ENCODE assay signal across 25 cellular contexts in the genomic region with DNA sequence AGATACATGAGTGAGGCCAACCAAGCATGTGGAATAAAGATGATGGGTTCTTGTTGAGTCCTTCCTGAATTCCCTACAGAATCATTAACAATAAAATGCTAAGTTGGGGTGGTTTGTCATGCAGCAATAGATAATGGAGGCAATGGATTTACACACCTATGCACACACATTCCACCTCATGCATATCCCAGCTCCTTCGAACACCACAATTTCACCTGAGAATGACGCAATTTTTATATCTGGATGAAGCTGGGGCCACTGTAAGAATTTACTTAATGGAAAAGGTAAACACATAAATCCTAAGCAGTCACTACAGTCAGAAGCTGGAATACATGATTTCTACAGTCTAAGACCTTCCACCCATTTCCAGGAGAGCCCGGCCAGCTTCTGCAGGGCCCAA. TPM values are rescaled to one million over a fixed set of nuclear protein-coding genes. Genes with fewer than 3 reads are reported as not detected.
DNase-seq lines count a peak whose midpoint lies in the region; ATAC-seq and TF ChIP-seq lines count a peak whose summit lies in the region.
"Had no signal": no experiment of that assay in that cellular context is flagged by ENCODE, and none has a peak within 500 bp of the region (broad histone marks: within the 10 kb centered on the region; RNA-seq: fewer than 3 reads in every experiment).

No MANE protein-coding gene starts in this region.

- peaks cover 30% of the 10 kb centered on the region for H3K4me1 ChIP-seq in CD8-positive, alpha-beta memory T cell (ENCODE audit: insufficient read depth, low read length)
- H3K4me1 ChIP-seq: BE2C had no signal

- no peak overlapping the region for H3K4me3 ChIP-seq in CD8-positive, alpha-beta memory T cell (ENCODE audit: low read length)
- H3K4me3 ChIP-seq: A549, GM12878, GM23248 had no signal

- POLR2A ChIA-PET in CD8-positive, alpha-beta memory T cell (lab: Charles Lee) = no interaction called here

- no peak overlapping the region for H3K4me3 Mint-ChIP-seq in activated T-cell treated with anti-CD3 and anti-CD28 coated beads, Interleukin-2, amount 50 U/mL, for 72 hours
- no peak overlapping the region for H3K4me3 Mint-ChIP-seq in CD8-positive, alpha-beta memory T cell
- no peak overlapping the region for H3K4me3 Mint-ChIP-seq in activated T-helper 17 cell treated with anti-CD3 and anti-CD28 coated beads, Interleukin-2, amount 50 U/mL, for 72 hours
- no peak overlapping the region for H3K4me3 Mint-ChIP-seq in immature natural killer cell
- H3K4me3 Mint-ChIP-seq: CD14-positive monocyte; CD4-positive, alpha-beta T cell had no signal

- H3K27me3 Mint-ChIP-seq in activated T-cell treated with anti-CD3 and anti-CD28 coated beads, Interleukin-2, amount 50 U/mL, for 72 hours (ENCODE audit: low read depth) = no peaks in the 10 kb centered on the region
- H3K27me3 Mint-ChIP-seq in CD8-positive, alpha-beta memory T cell = no peaks in the 10 kb centered on the region
- H3K27me3 Mint-ChIP-seq in activated T-helper 17 cell treated with anti-CD3 and anti-CD28 coated beads, Interleukin-2, amount 50 U/mL, for 72 hours = no peaks in the 10 kb centered on the region
- H3K27me3 Mint-ChIP-seq in immature natural killer cell (ENCODE audit: low read depth in 3 of 3) = peaks cover 4 to 12% (median 11%) of the 10 kb centered on the region in 3 donors
- H3K27me3 Mint-ChIP-seq: CD4-positive, alpha-beta T cell had no signal

- peaks cover 14% of the 10 kb centered on the region for H3K9me3 ChIP-seq in CD8-positive, alpha-beta memory T cell (ENCODE audit: low read length)
- H3K9me3 ChIP-seq: BE2C had no signal

- H3K36me3 Mint-ChIP-seq in activated T-cell treated with anti-CD3 and anti-CD28 coated beads, Interleukin-2, amount 50 U/mL, for 72 hours (ENCODE audit: insufficient read depth in 2 of 2) = peaks cover 32 to 57% of the 10 kb centered on the region in 2 donors
- H3K36me3 Mint-ChIP-seq in CD8-positive, alpha-beta memory T cell = peaks cover 58 to 88% (median 70%) of the 10 kb centered on the region in 3 donors
- H3K36me3 Mint-ChIP-seq in activated T-helper 17 cell treated with anti-CD3 and anti-CD28 coated beads, Interleukin-2, amount 50 U/mL, for 72 hours (ENCODE audit: low read depth) = peaks cover 97% of the 10 kb centered on the region
- peaks cover 65 to 73% (median 65%) of the 10 kb centered on the region in 3 donors for H3K36me3 Mint-ChIP-seq in immature natural killer cell

- no peak for DNase-seq in activated T-cell treated with anti-CD3 and anti-CD28 coated beads, Interleukin-2, amount 50 U/mL, for 72 hours
- no peak for DNase-seq in activated T-cell treated with anti-CD3 and anti-CD28 coated beads for 4 hours
- DNase-seq in CD8-positive, alpha-beta memory T cell = no peak
- DNase-seq in immature natural killer cell = no peak
- DNase-seq in medulla oblongata (ENCODE audit: extremely low spot score) = no peak
- DNase-seq: 8988T; ACHN; AML-193; BE2C; Calu3; CD4-positive, alpha-beta T cell; COR-L47; DMS53; DMS79 treated with DMSO at 0.1 percent for 48 hours; GF-D8; GM23248; H7; HCEC 1CT had no signal

- H3K4me1 Mint-ChIP-seq in activated T-cell treated with anti-CD3 and anti-CD28 coated beads, Interleukin-2, amount 50 U/mL, for 72 hours (ENCODE audit: low read depth) = peaks cover 27% of the 10 kb centered on the region
- H3K4me1 Mint-ChIP-seq in CD8-positive, alpha-beta memory T cell = peaks cover 0 to 34% (median 31%) of the 10 kb centered on the region in 3 donors
- peaks cover 30% of the 10 kb centered on the region for H3K4me1 Mint-ChIP-seq in activated T-helper 17 cell treated with anti-CD3 and anti-CD28 coated beads, Interleukin-2, amount 50 U/mL, for 72 hours
- H3K4me1 Mint-ChIP-seq in immature natural killer cell = peaks cover 36 to 48% of the 10 kb centered on the region in 2 donors

- H3K27ac Mint-ChIP-seq in activated T-cell treated with anti-CD3 and anti-CD28 coated beads, Interleukin-2, amount 50 U/mL, for 72 hours = peak overlapping the region; percentile 2
- peak overlapping the region in 5 of 8 donors; percentile 42 to 97 (median 65) for H3K27ac Mint-ChIP-seq in CD8-positive, alpha-beta memory T cell
- peak overlapping the region; percentile 6 for H3K27ac Mint-ChIP-seq in activated T-helper 17 cell treated with anti-CD3 and anti-CD28 coated beads, Interleukin-2, amount 50 U/mL, for 72 hours
- H3K27ac Mint-ChIP-seq in immature natural killer cell = peak overlapping the region in 4 of 6 donors; percentile 25 to 100 (median 86)
- H3K27ac Mint-ChIP-seq: CD4-positive, alpha-beta T cell had no signal

- peaks cover 54% of the 10 kb centered on the region for H3K36me3 ChIP-seq in CD8-positive, alpha-beta memory T cell (ENCODE audit: insufficient read depth, low read length)
- H3K36me3 ChIP-seq: BE2C had no signal

- no peaks in the 10 kb centered on the region for H3K27me3 ChIP-seq in CD8-positive, alpha-beta memory T cell (ENCODE audit: insufficient read depth, low read length, poor library complexity, severe bottlenecking)
- H3K27me3 ChIP-seq: BE2C; BLaER1 treated with 17β-estradiol and CSF1 and Interleukin-3, amounts not matched to agents 10 nM and 100 nM had no signal

- CTCF ChIA-PET in CD8-positive, alpha-beta memory T cell (lab: Charles Lee) = no interaction called here

- no peak overlapping the region for H3K27ac ChIP-seq in CD8-positive, alpha-beta memory T cell (ENCODE audit: low read depth, low read length)
- H3K27ac ChIP-seq: A549; BLaER1 treated with 17β-estradiol and CSF1 and Interleukin-3, amounts not matched to agents 10 nM and 100 nM; GM23248 had no signal

- H3K9me3 Mint-ChIP-seq in activated T-cell treated with anti-CD3 and anti-CD28 coated beads, Interleukin-2, amount 50 U/mL, for 72 hours = peaks cover 8 to 10% of the 10 kb centered on the region in 2 donors
- H3K9me3 Mint-ChIP-seq in CD8-positive, alpha-beta memory T cell = peaks cover 6 to 24% (median 20%) of the 10 kb centered on the region in 5 donors
- peaks cover 4% of the 10 kb centered on the region for H3K9me3 Mint-ChIP-seq in activated T-helper 17 cell treated with anti-CD3 and anti-CD28 coated beads, Interleukin-2, amount 50 U/mL, for 72 hours
- peaks cover 0 to 19% (median 13%) of the 10 kb centered on the region in 6 donors for H3K9me3 Mint-ChIP-seq in immature natural killer cell

- no peak for ATAC-seq in activated T-cell treated with anti-CD3 and anti-CD28 coated beads, Interleukin-2, amount 50 U/mL, for 72 hours (replicated peaks in 1 of 2)
- no peak for ATAC-seq in activated T-helper 17 cell treated with anti-CD3 and anti-CD28 coated beads, Interleukin-2, amount 50 U/mL, for 72 hours (replicated peaks)
- ATAC-seq in SK-N-SH treated with all-trans-retinoic acid at 6 μM for 48 hours = no peak
- ATAC-seq: A549, GM12878 had no signal

TF ChIP-seq in SK-N-SH treated with all-trans-retinoic acid at 6 μM for 48 hours, 23 proteins besides CTCF, POLR2A, EP300 and RAD21:
- TF ChIP-seq SNAI2 (CRISPR knock-in tag; IDR thresholded peaks at IDR 0.05) (no peak), ZFP30 (CRISPR knock-in tag; IDR thresholded peaks at IDR 0.05) (no peak), ZNF70 (CRISPR knock-in tag; IDR thresholded peaks at IDR 0.05) (no peak)

RNA-seq across cellular contexts. Expression of gene ICAM2, which starts 49.8 kb away (rescaled TPM):
- 10 to 100 TPM; 49.9 to 55.7 TPM for total RNA-seq in activated T-cell treated with anti-CD3 and anti-CD28 coated beads, Interleukin-2, amount 50 U/mL, for 72 hours
- 10 to 100 TPM; 77.4 to 80.7 TPM for total RNA-seq in CD8-positive, alpha-beta memory T cell
- polyA plus RNA-seq in CD8-positive, alpha-beta memory T cell = 301 TPM
- total RNA-seq in activated T-helper 17 cell treated with anti-CD3 and anti-CD28 coated beads, Interleukin-2, amount 50 U/mL, for 72 hours = 10 to 100 TPM; 43.0 to 54.9 TPM
- 100 to 1,000 TPM; 327 to 535 (median 329) TPM for polyA plus RNA-seq in immature natural killer cell
- total RNA-seq: G401 had no signal
- polyA plus RNA-seq: A549 had no signal

RNA-seq across cellular contexts. Expression of gene ERN1, which starts 59.7 kb away (rescaled TPM):
- 10 to 100 TPM; 58.1 to 98.3 TPM for total RNA-seq in activated T-cell treated with anti-CD3 and anti-CD28 coated beads, Interleukin-2, amount 50 U/mL, for 72 hours
- total RNA-seq in CD8-positive, alpha-beta memory T cell = 10 to 100 TPM; 24.7 to 25.5 TPM
- polyA plus RNA-seq in CD8-positive, alpha-beta memory T cell = 92.1 TPM
- total RNA-seq in activated T-helper 17 cell treated with anti-CD3 and anti-CD28 coated beads, Interleukin-2, amount 50 U/mL, for 72 hours = 10 to 100 TPM; 42.2 to 93.3 TPM
- polyA plus RNA-seq in immature natural killer cell = 10 to 100 TPM; 30.7 to 52.9 (median 31.3) TPM

Comparison
In these comparisons a context has a peak if more than half of its experiments do, and no peak if none do; other contexts are left out.
1. H3K27ac Mint-ChIP-seq: peak in every context shown above with its lines; median percentile 86 in immature natural killer cell; 65 in CD8-positive, alpha-beta memory T cell; 6 in activated T-helper 17 cell treated with anti-CD3 and anti-CD28 coated beads, Interleukin-2, amount 50 U/mL, for 72 hours; 2 in activated T-cell treated with anti-CD3 and anti-CD28 coated beads, Interleukin-2, amount 50 U/mL, for 72 hours.